Comparison of ENCODE assay signal across 12 cellular contexts in the genomic region with DNA sequence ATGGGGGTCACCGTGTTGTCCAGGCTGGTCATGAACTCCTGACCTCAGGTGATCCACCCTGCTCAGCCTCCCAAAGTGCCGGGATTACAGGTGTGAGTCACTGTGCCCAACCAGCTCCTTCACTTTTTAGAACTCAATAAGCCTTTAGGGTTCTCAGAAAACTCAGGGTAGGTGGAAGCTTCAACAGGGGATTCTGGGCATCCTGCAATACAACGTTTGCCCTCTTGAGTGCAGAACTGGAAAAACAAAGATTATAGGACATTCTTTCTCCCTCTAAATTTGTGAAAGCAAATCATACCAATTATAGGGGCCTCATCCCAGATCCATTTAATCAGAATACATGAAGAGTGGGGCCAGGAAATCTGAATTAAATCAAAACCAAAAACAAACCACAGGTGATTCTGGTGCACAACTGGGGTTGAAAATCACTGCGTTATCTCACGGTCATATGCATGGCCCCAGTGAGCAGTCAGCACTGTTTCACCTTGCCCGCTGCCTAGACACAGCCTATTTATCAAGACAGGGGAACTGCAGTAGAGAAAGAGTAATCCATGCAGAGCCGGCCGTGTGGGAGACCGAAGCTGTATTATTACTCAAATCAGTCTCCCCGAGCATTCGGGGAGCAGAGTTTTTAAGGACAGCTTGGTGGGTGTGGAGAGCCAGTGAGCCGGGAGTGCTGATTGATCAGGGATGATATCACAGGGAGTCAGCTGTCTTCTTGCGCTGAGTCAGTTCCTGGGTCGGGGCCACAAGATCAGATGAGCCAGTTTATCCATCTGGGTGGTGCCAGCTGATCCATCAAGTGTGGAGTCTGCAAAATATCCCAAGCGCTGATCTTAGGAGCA. TPM values are rescaled to one million over a fixed set of nuclear protein-coding genes. Genes with fewer than 3 reads are reported as not detected.
DNase-seq lines count a peak whose midpoint lies in the region; ATAC-seq and TF ChIP-seq lines count a peak whose summit lies in the region.
"Had no signal": no experiment of that assay in that cellular context is flagged by ENCODE, and none has a peak within 500 bp of the region (broad histone marks: within the 10 kb centered on the region; RNA-seq: fewer than 3 reads in every experiment).

No MANE protein-coding gene starts in this region.

- POLR2A ChIA-PET in BJ (lab: Charles Lee) = interaction anchor here (0.6 kb wide), 1 partner anchor 194 kb away, joined by 4 read pairs; no protein-coding TSS in a partner anchor

- no peaks in the 10 kb centered on the region for H3K27me3 ChIP-seq in BJ (ENCODE audit: control insufficient read depth, insufficient read depth, low read length)
- H3K27me3 ChIP-seq in MG63 = no peaks in the 10 kb centered on the region

- intact Hi-C loops in dendritic cell treated with granulocyte-macrophage colony-stimulating factor and Interleukin-4, amounts not matched to agents 40 ng/mL and 50 ng/mL, for 4 days (cut with micrococcal nuclease) = loop anchor here (5.0 kb wide), 1 partner anchor 88 kb away; the partner anchor contains the start of gene ATP13A3

- CTCF ChIA-PET in BJ (lab: Yijun Ruan, JAX) = interaction anchor here (0.8 to 5.5 kb wide), 10 partner anchors 12 to 107 kb away, joined by 3 to 49 read pairs (median 3); no protein-coding TSS in a partner anchor

- H3K36me3 ChIP-seq in BJ (ENCODE audit: control insufficient read depth, insufficient read depth, low read length) (no peaks in the 10 kb centered on the region), MG63 (no peaks in the 10 kb centered on the region)
- H3K36me3 ChIP-seq: prostate gland had no signal

- peak overlapping the region; percentile 8 for H3K27ac Mint-ChIP-seq in dendritic cell treated with granulocyte-macrophage colony-stimulating factor and Interleukin-4, amounts not matched to agents 40 ng/mL and 50 ng/mL, for 4 days
- H3K27ac Mint-ChIP-seq in mesothelial cell of epicardium = no peak overlapping the region

- in situ Hi-C loops in GM13977 (cut with MboI; ENCODE audit: low pct_unique_long_range_greater_than_20kb, low sequenced_read_pairs, unreplicated experiment) = no loop called here

- H3K4me3 Mint-ChIP-seq in dendritic cell treated with granulocyte-macrophage colony-stimulating factor and Interleukin-4, amounts not matched to agents 40 ng/mL and 50 ng/mL, for 4 days = no peak overlapping the region
- H3K4me3 Mint-ChIP-seq in mesothelial cell of epicardium = no peak overlapping the region

- no peaks in the 10 kb centered on the region for H3K9me3 ChIP-seq in MG63
- H3K9me3 ChIP-seq: prostate gland had no signal

- no peak overlapping the region for H3K4me3 ChIP-seq in BJ (ENCODE audit: low read depth, low read length)
- H3K4me3 ChIP-seq in MG63 = no peak overlapping the region
- H3K4me3 ChIP-seq: prostate gland had no signal

- TF ChIP-seq CTCF in BJ (IDR thresholded peaks at IDR 0.05; ENCODE audit: insufficient read depth, low read depth, low read length) = peak; percentile 26; the same call in 1 of the 2 replicates
- TF ChIP-seq CTCF in mesothelial cell of epicardium (IDR thresholded peaks at IDR 0.05; ENCODE audit: unreplicated experiment) = peak; percentile 36
- TF ChIP-seq CTCF in GM13977 (IDR thresholded peaks at IDR 0.05; ENCODE audit: extremely low read depth, insufficient read depth, missing control alignments) = no peak

- peaks cover 8% of the 10 kb centered on the region for H3K27me3 Mint-ChIP-seq in dendritic cell treated with granulocyte-macrophage colony-stimulating factor and Interleukin-4, amounts not matched to agents 40 ng/mL and 50 ng/mL, for 4 days
- H3K27me3 Mint-ChIP-seq in mesothelial cell of epicardium (ENCODE audit: low read depth) = peaks cover 14% of the 10 kb centered on the region

- H3K36me3 Mint-ChIP-seq in dendritic cell treated with granulocyte-macrophage colony-stimulating factor and Interleukin-4, amounts not matched to agents 40 ng/mL and 50 ng/mL, for 4 days (ENCODE audit: low read depth) = no peaks in the 10 kb centered on the region
- no peaks in the 10 kb centered on the region for H3K36me3 Mint-ChIP-seq in mesothelial cell of epicardium

- ATAC-seq in HG02610 (IDR thresholded peaks at IDR 0.05; ENCODE audit: unreplicated experiment) = no peak

- no peaks in the 10 kb centered on the region for H3K9me3 Mint-ChIP-seq in dendritic cell treated with granulocyte-macrophage colony-stimulating factor and Interleukin-4, amounts not matched to agents 40 ng/mL and 50 ng/mL, for 4 days
- no peaks in the 10 kb centered on the region for H3K9me3 Mint-ChIP-seq in mesothelial cell of epicardium

- H3K4me1 Mint-ChIP-seq in dendritic cell treated with granulocyte-macrophage colony-stimulating factor and Interleukin-4, amounts not matched to agents 40 ng/mL and 50 ng/mL, for 4 days (ENCODE audit: low read depth) = peaks cover 76% of the 10 kb centered on the region
- peaks cover 28% of the 10 kb centered on the region for H3K4me1 Mint-ChIP-seq in mesothelial cell of epicardium

- DNase-seq in BJ (ENCODE audit: low read depth) (no peak), MG63 (peak; percentile 67), mesothelial cell of epicardium (ENCODE audit: low spot score in 2 of 2, unreplicated experiment in 2 of 2) (no peak), COLO829 (ENCODE audit: low spot score) (no peak), GM13977 (ENCODE audit: low spot score) (no peak), globus pallidus (ENCODE audit: low spot score) (no peak)
- DNase-seq: cerebellar nuclear complex, DMS53, NCI-H524 treated with DMSO at 0.1 percent for 48 hours had no signal

RNA-seq across cellular contexts. Expression of gene TMEM44, which starts 58.4 kb away (rescaled TPM):
- 11.7 and 17.7 TPM in 2 replicates for polyA plus RNA-seq in BJ (2011; rRNA removed)
- 8.9 and 9.6 TPM in 2 replicates for polyA minus RNA-seq in BJ (2011; rRNA and poly(A)+ RNA removed)
- total RNA-seq in MG63 (2014; rRNA removed; shearing (Covaris generic); ENCODE audit: low replicate concordance) = 15.4 and 40.9 TPM in 2 replicates
- total RNA-seq in mesothelial cell of epicardium = 25.6 to 27.9 TPM (median 26.8 TPM) in 3 replicates
